In genomic region chr17:64147110-64148016, GRCh38 we compare ENCODE assay signal across 8 cellular contexts. TPM values are rescaled to one million over a fixed set of nuclear protein-coding genes. Genes with fewer than 3 reads are reported as not detected.
DNase-seq lines count a peak whose midpoint lies in the region; TF ChIP-seq lines count a peak whose summit lies in the region.

No MANE protein-coding gene starts in this region.

- H3K9ac ChIP-seq in HUES64 (ENCODE audit: low read depth, low read length) = peak overlapping the region; percentile 99

- H3K9me3 Mint-ChIP-seq in mesothelial cell of epicardium (no peaks in the 10 kb centered on the region), progenitor cell of endocrine pancreas (ENCODE audit: low read depth) (no peaks in the 10 kb centered on the region), nephron progenitor cell (no peaks in the 10 kb centered on the region)

- peak; percentile 84 for DNase-seq in DMS 273 treated with DMSO at 0.1 percent for 48 hours (lab: John Stamatoyannopoulos, UW)
- DNase-seq in astrocyte of the cerebellum (ENCODE audit: low read depth) = no peak
- DNase-seq in mesothelial cell of epicardium (ENCODE audit: low spot score in 2 of 2, unreplicated experiment in 2 of 2) = no peak
- DNase-seq in ecto neural progenitor cell (ENCODE audit: low spot score) = no peak
- DNase-seq in H4 (ENCODE audit: low spot score) = no peak
- DNase-seq in progenitor cell of endocrine pancreas (ENCODE audit: low spot score, unreplicated experiment) = no peak
- DNase-seq in nephron progenitor cell = no peak

- H3K27me3 Mint-ChIP-seq in mesothelial cell of epicardium (ENCODE audit: low read depth) = no peaks in the 10 kb centered on the region
- H3K27me3 Mint-ChIP-seq in progenitor cell of endocrine pancreas = no peaks in the 10 kb centered on the region
- H3K27me3 Mint-ChIP-seq in nephron progenitor cell (ENCODE audit: low read depth, poor library complexity) = no peaks in the 10 kb centered on the region

- H3K4me1 Mint-ChIP-seq in mesothelial cell of epicardium (peaks cover 33% of the 10 kb centered on the region), progenitor cell of endocrine pancreas (ENCODE audit: low read depth) (peaks cover 14% of the 10 kb centered on the region), nephron progenitor cell (peaks cover 38% of the 10 kb centered on the region)

- peaks cover 20% of the 10 kb centered on the region for H3K36me3 ChIP-seq in HUES64 (ENCODE audit: insufficient read depth, low read length)

- in situ Hi-C loops in astrocyte of the cerebellum (cut with HindIII; ENCODE audit: low sequenced_read_pairs) = no loop called here

- H3K27me3 ChIP-seq in HUES64 (ENCODE audit: insufficient read depth, low read length) = no peaks in the 10 kb centered on the region

- H3K27ac Mint-ChIP-seq in mesothelial cell of epicardium (no peak overlapping the region), progenitor cell of endocrine pancreas (no peak overlapping the region), nephron progenitor cell (no peak overlapping the region)

- peak overlapping the region; percentile 79 for H3K4me3 ChIP-seq in HUES64 (ENCODE audit: low read length)
- H3K4me3 ChIP-seq in astrocyte of the cerebellum (ENCODE audit: low read depth, low read length) = peak overlapping the region; percentile 77

- peaks cover 8% of the 10 kb centered on the region; the same call in 1 of the 2 replicates for H3K4me1 ChIP-seq in HUES64 (ENCODE audit: insufficient read depth, low read length)

- H3K9me3 ChIP-seq in HUES64 (ENCODE audit: insufficient read depth, low read depth, low read length) = no peaks in the 10 kb centered on the region

- peak overlapping the region; percentile 26 for H3K4me3 Mint-ChIP-seq in mesothelial cell of epicardium
- no peak overlapping the region for H3K4me3 Mint-ChIP-seq in progenitor cell of endocrine pancreas (ENCODE audit: low read depth)
- no peak overlapping the region for H3K4me3 Mint-ChIP-seq in nephron progenitor cell

- H3K36me3 Mint-ChIP-seq in mesothelial cell of epicardium (peaks cover 16% of the 10 kb centered on the region), progenitor cell of endocrine pancreas (ENCODE audit: insufficient read depth) (peaks cover 4% of the 10 kb centered on the region), nephron progenitor cell (ENCODE audit: low read depth) (peaks cover 25% of the 10 kb centered on the region)

- no peak for TF ChIP-seq CTCF in astrocyte of the cerebellum (IDR thresholded peaks at IDR 0.05; ENCODE audit: low read depth, low read length, missing control alignments)
- no peak for TF ChIP-seq CTCF in mesothelial cell of epicardium (IDR thresholded peaks at IDR 0.05; ENCODE audit: unreplicated experiment)
- no peak for TF ChIP-seq CTCF in progenitor cell of endocrine pancreas (IDR thresholded peaks at IDR 0.05; ENCODE audit: unreplicated experiment)
- TF ChIP-seq CTCF in nephron progenitor cell (IDR thresholded peaks at IDR 0.05) = no peak

- 50% methylated on average over 14 of the region's 15 CpGs for WGBS in HUES64

- peak overlapping the region; percentile 97 for H3K27ac ChIP-seq in HUES64 (ENCODE audit: low read depth, low read length)

RNA-seq across cellular contexts. Expression of gene ERN1, which starts 17.4 kb away (rescaled TPM):
- 1.6 TPM for polyA plus RNA-seq in HUES64 (2013, experiment 1 of 2)
- 1.5 TPM for polyA plus RNA-seq in HUES64 (2013, experiment 2 of 2)
- total RNA-seq in mesothelial cell of epicardium = 16.4 to 20.6 TPM (median 17.9 TPM) in 3 replicates
- 1.2 and 2.7 TPM in 2 replicates for total RNA-seq in H4 (2014; rRNA removed; shearing (Covaris generic))
- total RNA-seq in progenitor cell of endocrine pancreas = 39.4 and 43.1 TPM in 2 replicates
